Comparison of ENCODE assay signal across 1 cellular context in the genomic region with DNA sequence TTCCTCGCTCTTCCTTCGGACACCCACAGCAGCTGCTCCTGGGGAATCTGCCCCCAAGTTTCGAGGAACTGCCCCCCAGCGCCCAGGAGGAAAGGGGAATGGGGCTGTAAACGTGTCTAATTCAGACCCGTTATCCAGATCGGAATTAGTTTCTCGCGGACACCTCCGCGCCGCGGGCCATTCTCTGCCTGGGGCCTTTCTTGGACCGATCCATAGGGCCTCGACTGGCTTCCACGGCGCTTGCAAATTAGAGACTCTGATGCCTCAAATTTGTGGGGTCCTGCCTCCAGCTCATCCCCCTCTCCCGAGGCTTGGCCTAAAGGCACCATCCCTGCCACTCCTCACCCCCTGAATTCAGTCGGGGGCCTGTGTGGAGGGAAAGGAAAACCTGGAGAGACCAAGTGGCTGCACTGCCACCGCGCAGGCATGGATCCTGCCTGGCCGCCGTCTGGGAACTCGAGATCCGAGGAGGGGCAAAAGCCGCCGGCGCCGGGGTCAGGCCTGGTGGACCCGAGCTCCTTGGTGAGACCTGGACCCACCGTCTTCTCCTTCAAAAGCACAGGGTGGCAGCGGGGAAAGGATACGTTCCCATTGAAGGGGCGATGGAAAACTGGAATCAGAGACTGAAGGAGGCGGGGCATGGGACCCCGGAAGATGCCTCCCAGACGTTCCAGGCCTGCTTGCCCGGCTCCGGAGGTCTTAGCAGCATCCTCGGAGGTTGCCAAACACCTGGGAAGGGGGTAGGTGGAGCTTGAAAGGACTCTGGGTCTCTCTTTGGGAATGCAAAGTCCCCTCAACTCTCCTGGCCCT.
A peak's percentile ranks its signal among the peaks of the same experiment; 100 is the strongest.
TF ChIP-seq lines count a peak whose summit lies in the region.

No MANE protein-coding gene starts in this region.

TF ChIP-seq in H1, 55 proteins besides CTCF, POLR2A, EP300 and RAD21:
- peak; percentile 94 for TF ChIP-seq SUZ12 (IDR thresholded peaks at IDR 0.05; ENCODE audit: low read length)
- TF ChIP-seq TAF1 (IDR thresholded peaks at IDR 0.05; ENCODE audit: low read depth, low read length), result no peak
- no peak for TF ChIP-seq RXRA (IDR thresholded peaks at IDR 0.05; ENCODE audit: insufficient read depth, low read depth, low read length)
- no peak for TF ChIP-seq SIN3A (conservative IDR thresholded peaks at IDR 0.05 in 1 of 2, IDR thresholded peaks at IDR 0.05 in 1 of 2; ENCODE audit: low read depth in 1 of 2, low read length in 2 of 2)
- no peak for TF ChIP-seq SRF (IDR thresholded peaks at IDR 0.05; ENCODE audit: low read depth, low read length)
- TF ChIP-seq RNF2 (IDR thresholded peaks at IDR 0.05; ENCODE audit: borderline replicate concordance, low read depth, low read length, missing control alignments, poor library complexity, severe bottlenecking), result peak; percentile 37
- TF ChIP-seq EZH2 (IDR thresholded peaks at IDR 0.05; ENCODE audit: low read depth, low read length, severe bottlenecking), result peak; percentile 75
- no peak for TF ChIP-seq HDAC2 (IDR thresholded peaks at IDR 0.05; ENCODE audit: borderline replicate concordance in 1 of 2, low read depth in 2 of 2, low read length in 2 of 2)
- TF ChIP-seq TCF12 (IDR thresholded peaks at IDR 0.05; ENCODE audit: low read depth, low read length), result no peak
- TF ChIP-seq HDAC6 (IDR thresholded peaks at IDR 0.05; ENCODE audit: low read depth, low read length), result no peak
- peak; percentile 30; the same call in 1 of the 2 replicates for TF ChIP-seq CBX8 (IDR thresholded peaks at IDR 0.05; ENCODE audit: borderline replicate concordance, low read depth, low read length)
